Comparison of ENCODE assay signal across 9 cellular contexts in genomic region chr7:98617051-98617959, GRCh38. TPM values are rescaled to one million over a fixed set of nuclear protein-coding genes. Genes with fewer than 3 reads are reported as not detected.
A peak's percentile ranks its signal among the peaks of the same experiment; 100 is the strongest.
DNase-seq lines count a peak whose midpoint lies in the region; ATAC-seq, FAIRE-seq and TF ChIP-seq lines count a peak whose summit lies in the region.
"Had no signal": no experiment of that assay in that cellular context is flagged by ENCODE, and none has a peak within 500 bp of the region (broad histone marks: within the 10 kb centered on the region; RNA-seq: fewer than 3 reads in every experiment).

Gene NPTX2, plus strand, starts transcription at chr7:98617285. Its CDS starts 177 bp downstream, at chr7:98617462.

- no peaks in the 10 kb centered on the region for H3K9me3 Mint-ChIP-seq in nephron progenitor cell

- peaks cover 82% of the 10 kb centered on the region for H3K27me3 Mint-ChIP-seq in nephron progenitor cell (ENCODE audit: low read depth, poor library complexity)

- DNase-seq in EH (ENCODE audit: low read depth), result peak; percentile 9
- DNase-seq in NCI-H460 (ENCODE audit: extremely low read depth, low read depth), result peak; percentile 64
- DNase-seq in erythroblast (lab: John Stamatoyannopoulos, UW), result peak; percentile 36 to 63
- DNase-seq in nephron progenitor cell, result peak; percentile 89
- no peak for DNase-seq in cerebellar nuclear complex (lab: John Stamatoyannopoulos, UW)
- DNase-seq in RCC 7860 (ENCODE audit: low spot score), result no peak

- peak within 1 kb of the TSS; percentile 76 for H3K4me3 Mint-ChIP-seq in nephron progenitor cell

- ATAC-seq in HG03520 (IDR thresholded peaks at IDR 0.05; ENCODE audit: unreplicated experiment) (no peak), HG02970 (IDR thresholded peaks at IDR 0.05; ENCODE audit: low FRiP score, unreplicated experiment) (no peak)

- no peak for FAIRE-seq in RCC 7860 (lab: Jason Lieb, UNC)
- FAIRE-seq: endometrium had no signal

- TF ChIP-seq POLR2A in erythroblast (IDR thresholded peaks at IDR 0.05; ENCODE audit: low read length), result no peak

- H3K27ac Mint-ChIP-seq in nephron progenitor cell, result no peak within 1 kb of the TSS

- no peak for TF ChIP-seq CTCF in nephron progenitor cell (IDR thresholded peaks at IDR 0.05)

- peaks cover 32% of the 10 kb centered on the region for H3K4me1 Mint-ChIP-seq in nephron progenitor cell

- no peaks in the 10 kb centered on the region for H3K36me3 Mint-ChIP-seq in nephron progenitor cell (ENCODE audit: low read depth)

RNA-seq across cellular contexts. Expression of gene NPTX2, which starts in this region (rescaled TPM):
- total RNA-seq in NCI-H460 (2014; rRNA removed; shearing (Covaris generic)), result 1.4 and 2.0 TPM in 2 replicates
- polyA plus RNA-seq in NCI-H460 (2014; cell fraction: nucleus; rRNA removed), result 2.1 and 3.3 TPM in 2 replicates

Comparison
In these comparisons a context has a peak if more than half of its experiments do, and no peak if none do; other contexts are left out.
1. DNase-seq: peak in EH (single experiment), NCI-H460 (single experiment), erythroblast (2 of 2) and nephron progenitor cell (single experiment); none in cerebellar nuclear complex (0 of 2) and RCC 7860 (single experiment).